In genomic region chr19:48954011-48954594, GRCh38 we compare ENCODE assay signal across 1 cellular context.
A peak's percentile ranks its signal among the peaks of the same experiment; 100 is the strongest.
TF ChIP-seq lines count a peak whose summit lies in the region.

No MANE protein-coding gene starts in this region.

TF ChIP-seq in K562, 482 proteins besides CTCF, POLR2A, EP300 and RAD21 (continued from another document and continues in another):
- TF ChIP-seq MITF (IDR thresholded peaks at IDR 0.05) (no peak), TCF7L2 (IDR thresholded peaks at IDR 0.05; ENCODE audit: low read depth, low read length) (no peak), NCOA6 (IDR thresholded peaks at IDR 0.05) (no peak), SMAD4 (CRISPR knock-in tag; conservative IDR thresholded peaks at IDR 0.05) (no peak), PKNOX1 (IDR thresholded peaks at IDR 0.05) (no peak), MEF2D (tag; conservative IDR thresholded peaks at IDR 0.05; ENCODE audit: low read depth) (peak; percentile 68), LARP7 (IDR thresholded peaks at IDR 0.05) (no peak), ILF3 (IDR thresholded peaks at IDR 0.05; ENCODE audit: borderline replicate concordance) (no peak), DNMT1 (IDR thresholded peaks at IDR 0.05) (0 out of 2 replicates have a peak, but pooled peaks have one; percentile 76), SP2 (IDR thresholded peaks at IDR 0.05; ENCODE audit: extremely low read depth, low read depth, low read length, poor library complexity, severe bottlenecking) (no peak), CHCHD3 (CRISPR knock-in tag; IDR thresholded peaks at IDR 0.05) (no peak), MTA2 (IDR thresholded peaks at IDR 0.05; ENCODE audit: low read depth) (no peak), SFPQ (IDR thresholded peaks at IDR 0.05; ENCODE audit: low read depth, low read length) (no peak), CCNT2 (IDR thresholded peaks at IDR 0.05; ENCODE audit: borderline replicate concordance, extremely low read depth, insufficient read length, low read depth, low read length) (no peak), MAX (CRISPR knock-in tag; IDR thresholded peaks at IDR 0.05) (no peak), PBX2 (CRISPR knock-in tag; IDR thresholded peaks at IDR 0.05; ENCODE audit: low read depth) (no peak), PBX2 (tag; conservative IDR thresholded peaks at IDR 0.05; ENCODE audit: low read depth) (0 out of 2 replicates have a peak, but pooled peaks have one; percentile 14), SMARCA4 (IDR thresholded peaks at IDR 0.05) (peak; percentile 57; the same call in 1 of the 2 replicates), ADNP (tag; IDR thresholded peaks at IDR 0.05) (0 out of 2 replicates have a peak, but pooled peaks have one; percentile 52), ESRRA (IDR thresholded peaks at IDR 0.05; ENCODE audit: borderline replicate concordance, low read depth) (no peak), XRCC5 (IDR thresholded peaks at IDR 0.05; ENCODE audit: low read depth, low read length) (peak; percentile 21; the same call in 1 of the 2 replicates), SRSF9 (IDR thresholded peaks at IDR 0.05; ENCODE audit: borderline replicate concordance, low read depth, low read length) (no peak), ZFX (CRISPR knock-in tag; IDR thresholded peaks at IDR 0.05) (peak; percentile 68), HBP1 (CRISPR knock-in tag; IDR thresholded peaks at IDR 0.05) (no peak), ZNF696 (CRISPR knock-in tag; conservative IDR thresholded peaks at IDR 0.05) (no peak), NONO (IDR thresholded peaks at IDR 0.05; ENCODE audit: low read depth in 2 of 2, low read length in 1 of 2) (no peak), DPF2 (IDR thresholded peaks at IDR 0.05) (peak; percentile 66), ARNT (IDR thresholded peaks at IDR 0.05) (peak in 1 of 2 experiments; percentile 53; a peak in 1 of 4 replicates), RBFOX2 (IDR thresholded peaks at IDR 0.05; ENCODE audit: low read depth, low read length) (no peak), DLX4 (CRISPR knock-in tag; IDR thresholded peaks at IDR 0.05) (no peak), NFATC3 (IDR thresholded peaks at IDR 0.05) (no peak), JUNB (CRISPR knock-in tag; conservative IDR thresholded peaks at IDR 0.05) (no peak), ZFP1 (CRISPR knock-in tag; IDR thresholded peaks at IDR 0.05) (no peak), FOS (IDR thresholded peaks at IDR 0.05; ENCODE audit: extremely low read depth, insufficient read length) (no peak), ZNF561 (CRISPR knock-in tag; conservative IDR thresholded peaks at IDR 0.05) (no peak), HMGN3 (IDR thresholded peaks at IDR 0.05; ENCODE audit: borderline replicate concordance, extremely low read depth, insufficient read length, low read depth, low read length) (no peak), MTA3 (IDR thresholded peaks at IDR 0.05; ENCODE audit: borderline replicate concordance) (no peak), ZBTB43 (CRISPR knock-in tag; IDR thresholded peaks at IDR 0.05) (no peak), ATF4 (CRISPR knock-in tag; IDR thresholded peaks at IDR 0.05) (no peak), FOSL1 (tag; conservative IDR thresholded peaks at IDR 0.05) (no peak), HOXB6 (CRISPR knock-in tag; IDR thresholded peaks at IDR 0.05; ENCODE audit: borderline replicate concordance) (no peak), HES1 (IDR thresholded peaks at IDR 0.05; ENCODE audit: low read depth) (0 out of 2 replicates have a peak, but pooled peaks have one; percentile 16), MNT (conservative IDR thresholded peaks at IDR 0.05) (no peak), CREB3L1 (IDR thresholded peaks at IDR 0.05; ENCODE audit: borderline replicate concordance, low read depth) (no peak), ZNF239 (CRISPR knock-in tag; IDR thresholded peaks at IDR 0.05) (no peak), ZNF263 (CRISPR knock-in tag; IDR thresholded peaks at IDR 0.05; ENCODE audit: borderline replicate concordance) (no peak), BRD4 (IDR thresholded peaks at IDR 0.05) (no peak), CEBPG (CRISPR knock-in tag; IDR thresholded peaks at IDR 0.05) (no peak), CEBPG (tag; conservative IDR thresholded peaks at IDR 0.05 in 1 of 2, IDR thresholded peaks at IDR 0.05 in 1 of 2) (no peak), ZNF512 (tag; IDR thresholded peaks at IDR 0.05) (no peak), CAMTA2 (CRISPR knock-in tag; conservative IDR thresholded peaks at IDR 0.05) (no peak), ZNF384 (IDR thresholded peaks at IDR 0.05; ENCODE audit: low read depth, low read length) (peak; percentile 62)
